1 cellular context compared by ENCODE assay signal in the genomic region with DNA sequence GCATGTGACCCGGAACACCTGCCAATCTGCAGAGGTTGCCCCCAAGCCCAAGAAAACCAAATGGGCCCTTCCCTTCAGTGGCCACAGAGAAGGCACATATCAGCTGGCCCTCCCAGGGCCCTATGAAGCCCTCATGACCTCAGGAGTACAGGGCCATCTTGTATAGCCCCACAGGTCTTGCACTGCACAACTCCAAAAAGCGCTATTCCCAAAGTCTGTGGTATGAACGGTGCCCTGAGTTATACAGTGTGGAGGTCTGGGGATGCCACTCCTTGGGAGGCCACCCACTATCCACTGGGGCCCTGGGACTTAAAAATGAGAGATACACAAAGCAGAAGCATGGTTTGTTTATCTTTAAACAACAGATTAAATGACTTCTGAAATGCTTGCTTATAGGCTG.
TF ChIP-seq lines count a peak whose summit lies in the region.

No MANE protein-coding gene starts in this region.

TF ChIP-seq in K562, 482 proteins besides CTCF, POLR2A, EP300 and RAD21:
- TF ChIP-seq, protein P1, sequence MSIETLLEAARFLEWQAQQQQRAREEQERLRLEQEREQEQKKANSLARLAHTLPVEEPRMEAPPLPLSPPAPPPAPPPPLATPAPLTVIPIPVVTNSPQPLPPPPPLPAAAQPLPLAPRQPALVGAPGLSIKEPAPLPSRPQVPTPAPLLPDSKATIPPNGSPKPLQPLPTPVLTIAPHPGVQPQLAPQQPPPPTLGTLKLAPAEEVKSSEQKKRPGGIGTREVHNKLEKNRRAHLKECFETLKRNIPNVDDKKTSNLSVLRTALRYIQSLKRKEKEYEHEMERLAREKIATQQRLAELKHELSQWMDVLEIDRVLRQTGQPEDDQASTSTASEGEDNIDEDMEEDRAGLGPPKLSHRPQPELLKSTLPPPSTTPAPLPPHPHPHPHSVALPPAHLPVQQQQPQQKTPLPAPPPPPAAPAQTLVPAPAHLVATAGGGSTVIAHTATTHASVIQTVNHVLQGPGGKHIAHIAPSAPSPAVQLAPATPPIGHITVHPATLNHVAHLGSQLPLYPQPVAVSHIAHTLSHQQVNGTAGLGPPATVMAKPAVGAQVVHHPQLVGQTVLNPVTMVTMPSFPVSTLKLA (conservative IDR thresholded peaks at IDR 0.05), result no peak
- TF ChIP-seq, protein P2, sequence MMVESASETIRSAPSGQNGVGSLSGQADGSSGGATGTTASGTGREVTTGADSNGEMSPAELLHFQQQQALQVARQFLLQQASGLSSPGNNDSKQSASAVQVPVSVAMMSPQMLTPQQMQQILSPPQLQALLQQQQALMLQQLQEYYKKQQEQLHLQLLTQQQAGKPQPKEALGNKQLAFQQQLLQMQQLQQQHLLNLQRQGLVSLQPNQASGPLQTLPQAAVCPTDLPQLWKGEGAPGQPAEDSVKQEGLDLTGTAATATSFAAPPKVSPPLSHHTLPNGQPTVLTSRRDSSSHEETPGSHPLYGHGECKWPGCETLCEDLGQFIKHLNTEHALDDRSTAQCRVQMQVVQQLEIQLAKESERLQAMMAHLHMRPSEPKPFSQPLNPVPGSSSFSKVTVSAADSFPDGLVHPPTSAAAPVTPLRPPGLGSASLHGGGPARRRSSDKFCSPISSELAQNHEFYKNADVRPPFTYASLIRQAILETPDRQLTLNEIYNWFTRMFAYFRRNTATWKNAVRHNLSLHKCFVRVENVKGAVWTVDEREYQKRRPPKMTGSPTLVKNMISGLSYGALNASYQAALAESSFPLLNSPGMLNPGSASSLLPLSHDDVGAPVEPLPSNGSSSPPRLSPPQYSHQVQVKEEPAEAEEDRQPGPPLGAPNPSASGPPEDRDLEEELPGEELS (CRISPR knock-in tag; IDR thresholded peaks at IDR 0.05; ENCODE audit: borderline replicate concordance), result 0 out of 2 replicates have a peak, but pooled peaks have one; percentile 63
- TF ChIP-seq FOXK1 (CRISPR knock-in tag; IDR thresholded peaks at IDR 0.05; ENCODE audit: borderline replicate concordance), result 0 out of 2 replicates have a peak, but pooled peaks have one; percentile 63
